In genomic region chr16:27722892-27723450, GRCh38 we compare ENCODE assay signal across 14 cellular contexts.
DNase-seq lines count a peak whose midpoint lies in the region; ATAC-seq and TF ChIP-seq lines count a peak whose summit lies in the region.
"Had no signal": no experiment of that assay in that cellular context is flagged by ENCODE, and none has a peak within 500 bp of the region (broad histone marks: within the 10 kb centered on the region; RNA-seq: fewer than 3 reads in every experiment).

No MANE protein-coding gene starts in this region.

- no peak for TF ChIP-seq POLR2A in tibial nerve (IDR thresholded peaks at IDR 0.05)

- no peak for TF ChIP-seq EP300 in tibial nerve (IDR thresholded peaks at IDR 0.05)

- H3K14ac ChIP-seq in mesenchymal stem cell (ENCODE audit: low read length in 2 of 2): no peak overlapping the region

- H2AK5ac ChIP-seq in mesenchymal stem cell (ENCODE audit: low read length, severe bottlenecking): peak overlapping the region; percentile 23

- no peak overlapping the region for H4K91ac ChIP-seq in mesenchymal stem cell (ENCODE audit: low read length)

- no peak overlapping the region for H3K4ac ChIP-seq in mesenchymal stem cell (ENCODE audit: low read depth in 1 of 2, low read length in 2 of 2)

- H3K9me3 ChIP-seq in right atrium auricular region (no peaks in the 10 kb centered on the region), mesenchymal stem cell (ENCODE audit: control insufficient read depth, low read length) (no peaks in the 10 kb centered on the region), tibial nerve (no peaks in the 10 kb centered on the region)

- H3K4me1 ChIP-seq in right atrium auricular region: peaks cover 0 to 35% of the 10 kb centered on the region in 2 donors
- H3K4me1 ChIP-seq in mesenchymal stem cell (ENCODE audit: control insufficient read depth, insufficient read depth, low read depth, low read length): peaks cover 14% of the 10 kb centered on the region
- peaks cover 0 to 70% (median 43%) of the 10 kb centered on the region in 4 donors for H3K4me1 ChIP-seq in tibial nerve

- peak overlapping the region in 1 of 2 experiments; percentile 15 for H2BK12ac ChIP-seq in mesenchymal stem cell (ENCODE audit: low read length in 2 of 2)

- H2BK120ac ChIP-seq in mesenchymal stem cell (ENCODE audit: low read depth, low read length): no peak overlapping the region

- no peak overlapping the region for H4K8ac ChIP-seq in mesenchymal stem cell (ENCODE audit: low read length)

- H2BK15ac ChIP-seq in mesenchymal stem cell (ENCODE audit: low read depth, poor library complexity, severe bottlenecking): no peak overlapping the region

- no peak overlapping the region for H3K23ac ChIP-seq in mesenchymal stem cell (ENCODE audit: low read length in 2 of 2)

- intact Hi-C loops in cardiac septum (cut with DNase I): no loop called here

- no peak overlapping the region for H3K9ac ChIP-seq in mesenchymal stem cell (ENCODE audit: low read length)
- H3K9ac ChIP-seq: neural progenitor cell had no signal

- DNase-seq in right atrium auricular region (ENCODE audit: low spot score) (no peak), cardiac septum (ENCODE audit: low spot score) (no peak), caudate nucleus (lab: John Stamatoyannopoulos, UW) (no peak), mesenchymal stem cell (no peak), tibial nerve (ENCODE audit: low spot score in 2 of 2) (no peak), GM03348 (ENCODE audit: low spot score) (no peak), GOT3 (lab: John Stamatoyannopoulos, UW) (no peak)
- DNase-seq: activated CD4-positive, CD25-positive, alpha-beta regulatory T cell; activated effector memory CD4-positive, alpha-beta T cell treated with anti-CD3 and anti-CD28 coated beads, Interleukin-2, amount 50 U/mL, for 16 hours; effector memory CD4-positive, alpha-beta T cell; islet precursor cell had no signal

- no peaks in the 10 kb centered on the region for H3K79me1 ChIP-seq in mesenchymal stem cell (replicated peaks; ENCODE audit: low read length, poor library complexity, severe bottlenecking)

- 88% methylated on average over 7 of the region's 7 CpGs for WGBS in mesenchymal stem cell
- WGBS in tibial nerve, 2 donors: 84% methylated on average over 7 of the region's 7 CpGs

- no peak overlapping the region for H3K18ac ChIP-seq in mesenchymal stem cell (ENCODE audit: low read depth in 1 of 2, low read length in 2 of 2)

- TF ChIP-seq CTCF in right atrium auricular region (IDR thresholded peaks at IDR 0.05) (no peak), tibial nerve (IDR thresholded peaks at IDR 0.05) (no peak)

- H2AFZ ChIP-seq in mesenchymal stem cell (ENCODE audit: low read depth, low read length): no peak overlapping the region
- H2AFZ ChIP-seq: neural progenitor cell had no signal

- H3K27me3 ChIP-seq in right atrium auricular region: no peaks in the 10 kb centered on the region
- H3K27me3 ChIP-seq in mesenchymal stem cell (ENCODE audit: control insufficient read depth in 1 of 2, insufficient read depth in 1 of 2, low read length in 2 of 2): no peaks in the 10 kb centered on the region
- H3K27me3 ChIP-seq in tibial nerve: no peaks in the 10 kb centered on the region
- H3K27me3 ChIP-seq: cardiac muscle cell, neural progenitor cell had no signal

- no peak for ATAC-seq in HG03045 (IDR thresholded peaks at IDR 0.05; ENCODE audit: unreplicated experiment)

- no peak overlapping the region for H2BK5ac ChIP-seq in mesenchymal stem cell (ENCODE audit: low read depth, low read length, poor library complexity, severe bottlenecking)

- H3K27ac ChIP-seq in right atrium auricular region: peak overlapping the region; percentile 33 to 40
- peak overlapping the region; percentile 96 for H3K27ac ChIP-seq in caudate nucleus (ENCODE audit: low read depth, low read length)
- H3K27ac ChIP-seq in mesenchymal stem cell (ENCODE audit: low read length, poor library complexity, severe bottlenecking): no peak overlapping the region
- peak overlapping the region; percentile 14 to 80 (median 58) for H3K27ac ChIP-seq in tibial nerve
- H3K27ac ChIP-seq: cardiac muscle cell, neural progenitor cell had no signal

- H3K36me3 ChIP-seq in right atrium auricular region (no peaks in the 10 kb centered on the region), mesenchymal stem cell (ENCODE audit: control insufficient read depth in 1 of 2, insufficient read depth in 2 of 2, low read depth in 1 of 2, low read length in 2 of 2) (peaks cover 36 to 52% of the 10 kb centered on the region in 2 experiments), tibial nerve (peaks cover 0 to 18% (median 0%) of the 10 kb centered on the region in 3 donors)
- H3K36me3 ChIP-seq: cardiac muscle cell, neural progenitor cell had no signal

- no peak overlapping the region for H3K4me3 ChIP-seq in right atrium auricular region
- no peak overlapping the region for H3K4me3 ChIP-seq in mesenchymal stem cell (ENCODE audit: insufficient read depth in 1 of 2, low read depth in 1 of 2, low read length in 2 of 2)
- H3K4me3 ChIP-seq in tibial nerve: no peak overlapping the region
- H3K4me3 ChIP-seq: cardiac muscle cell, neural progenitor cell had no signal

- H3K4me2 ChIP-seq in mesenchymal stem cell (ENCODE audit: low read length, poor library complexity, severe bottlenecking): no peak overlapping the region
- H3K4me2 ChIP-seq: neural progenitor cell had no signal
